ENCODE assay signal across 3 cellular contexts in genomic region chrX:57335790-57336189, GRCh38.
A peak's percentile ranks its signal among the peaks of the same experiment; 100 is the strongest.
TF ChIP-seq lines count a peak whose summit lies in the region.
"Not testable (repeated sequence)": the region's sequence is repeated elsewhere in the genome, so short reads cannot be mapped to it uniquely, and the experiment has no call there.

No MANE protein-coding gene starts in this region.

TF ChIP-seq in A549, 52 proteins besides CTCF, POLR2A, EP300 and RAD21:
- TF ChIP-seq MAX (IDR thresholded peaks at IDR 0.05) (peak; percentile 45; the same call in 1 of the 2 replicates), FOSL2 (IDR thresholded peaks at IDR 0.05) (0 out of 2 replicates have a peak, but pooled peaks have one; percentile 10), FOSL2 (CRISPR knock-in tag; IDR thresholded peaks at IDR 0.05) (peak; percentile 73)

TF ChIP-seq in WTC11, 78 proteins besides CTCF, POLR2A, EP300 and RAD21:
- peak; percentile 14; the same call in 1 of the 2 replicates for TF ChIP-seq MAX (CRISPR knock-in tag; IDR thresholded peaks at IDR 0.05)
- TF ChIP-seq FOXK1 (CRISPR knock-in tag; IDR thresholded peaks at IDR 0.05) = 0 out of 2 replicates have a peak, but pooled peaks have one; percentile 30

TF ChIP-seq in HepG2, 621 proteins besides CTCF, POLR2A, EP300 and RAD21 (continues in another document):
- TF ChIP-seq JUNB (CRISPR knock-in tag; IDR thresholded peaks at IDR 0.05; ENCODE audit: borderline replicate concordance) (peak; percentile 87), FOXA1 (IDR thresholded peaks at IDR 0.05) (0 out of 2 replicates have a peak, but pooled peaks have one; percentile 14), FOXA1 (CRISPR knock-in tag; IDR thresholded peaks at IDR 0.05) (peak; percentile 70), ATF3 (CRISPR knock-in tag; IDR thresholded peaks at IDR 0.05) (peak; percentile 87), FOXP4 (CRISPR knock-in tag; IDR thresholded peaks at IDR 0.05) (peak; percentile 56; the same call in 1 of the 2 replicates), JUND (CRISPR knock-in tag; IDR thresholded peaks at IDR 0.05) (peak; percentile 93), ARID5B (CRISPR knock-in tag; IDR thresholded peaks at IDR 0.05) (peak; percentile 84), FOXA3 (CRISPR knock-in tag; IDR thresholded peaks at IDR 0.05) (peak; percentile 74), NR2F6 (IDR thresholded peaks at IDR 0.05) (0 out of 2 replicates have a peak, but pooled peaks have one; percentile 18), NR2F6 (CRISPR knock-in tag; IDR thresholded peaks at IDR 0.05) (peak; percentile 36; the same call in 1 of the 2 replicates), FOXO1 (CRISPR knock-in tag; IDR thresholded peaks at IDR 0.05) (peak; percentile 45; the same call in 1 of the 2 replicates), TCF7 (IDR thresholded peaks at IDR 0.05; ENCODE audit: low read depth) (0 out of 2 replicates have a peak, but pooled peaks have one; percentile 17), HDAC2 (CRISPR knock-in tag; IDR thresholded peaks at IDR 0.05) (peak; percentile 37; the same call in 1 of the 2 replicates), ZFX (CRISPR knock-in tag; IDR thresholded peaks at IDR 0.05; ENCODE audit: low read depth) (0 out of 2 replicates have a peak, but pooled peaks have one; percentile 21), SOX13 (IDR thresholded peaks at IDR 0.05) (peak; percentile 49; the same call in 1 of the 2 replicates), SOX13 (CRISPR knock-in tag; conservative IDR thresholded peaks at IDR 0.05 in 1 of 2, IDR thresholded peaks at IDR 0.05 in 1 of 2) (peak in 1 of 2 experiments; percentile 91; a peak in 2 of 4 replicates), SOX6 (CRISPR knock-in tag; IDR thresholded peaks at IDR 0.05) (peak; percentile 92), PITX1 (CRISPR knock-in tag; IDR thresholded peaks at IDR 0.05) (peak; percentile 86), PAXIP1 (CRISPR knock-in tag; conservative IDR thresholded peaks at IDR 0.05) (peak; percentile 49), FOSL1 (CRISPR knock-in tag; IDR thresholded peaks at IDR 0.05; ENCODE audit: borderline replicate concordance) (peak; percentile 86), GATAD2A (CRISPR knock-in tag; IDR thresholded peaks at IDR 0.05) (peak; percentile 57), NCOA2 (CRISPR knock-in tag; IDR thresholded peaks at IDR 0.05) (0 out of 2 replicates have a peak, but pooled peaks have one; percentile 22), AHDC1 (CRISPR knock-in tag; IDR thresholded peaks at IDR 0.05; ENCODE audit: borderline replicate concordance) (peak; percentile 24; the same call in 1 of the 2 replicates), ZNF609 (CRISPR knock-in tag; IDR thresholded peaks at IDR 0.05; ENCODE audit: borderline replicate concordance) (peak; percentile 29; the same call in 1 of the 2 replicates), SAP130 (CRISPR knock-in tag; IDR thresholded peaks at IDR 0.05; ENCODE audit: low read depth) (peak; percentile 37; the same call in 1 of the 2 replicates), MED1 (CRISPR knock-in tag; IDR thresholded peaks at IDR 0.05) (0 out of 2 replicates have a peak, but pooled peaks have one; percentile 18), JUN (CRISPR knock-in tag; IDR thresholded peaks at IDR 0.05) (peak; percentile 76; the same call in 1 of the 2 replicates), FOSL2 (CRISPR knock-in tag; IDR thresholded peaks at IDR 0.05) (peak; percentile 97)
- not testable (repeated sequence) for TF ChIP-seq SOX6 (IDR thresholded peaks at IDR 0.05)
